Comparison of ENCODE assay signal across 2 cellular contexts in the genomic region with DNA sequence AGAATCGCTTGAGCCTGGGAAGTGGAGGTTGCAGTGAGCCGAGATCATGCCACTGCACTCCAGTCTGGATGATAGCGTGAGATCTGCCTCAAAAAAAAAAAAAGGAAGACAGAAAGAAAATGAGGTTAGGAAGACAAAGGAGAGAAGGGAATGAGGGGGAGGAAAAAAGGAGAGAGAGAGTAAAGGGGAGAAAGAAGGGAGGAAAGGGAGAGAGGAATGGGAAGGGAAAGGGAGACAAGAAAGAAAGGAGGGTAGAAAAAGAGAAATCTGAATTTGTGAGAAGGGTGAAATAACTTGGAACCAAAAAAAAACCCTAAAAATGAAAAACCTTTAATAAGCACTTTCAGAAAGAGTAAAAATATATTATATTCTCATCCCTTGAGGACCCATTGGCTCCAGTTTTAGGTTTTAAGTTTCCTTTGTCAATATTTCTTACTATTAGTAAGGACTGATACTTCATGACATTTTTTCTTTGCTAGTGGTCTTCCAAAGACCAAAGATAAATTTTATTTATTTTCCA.
TF ChIP-seq lines count a peak whose summit lies in the region.

No MANE protein-coding gene starts in this region.

TF ChIP-seq in HEK293, 187 proteins besides CTCF, POLR2A, EP300 and RAD21:
- TF ChIP-seq PRDM1 (tag by site-specific recombination; IDR thresholded peaks at IDR 0.05), result peak; percentile 92
- TF ChIP-seq, protein P1, sequence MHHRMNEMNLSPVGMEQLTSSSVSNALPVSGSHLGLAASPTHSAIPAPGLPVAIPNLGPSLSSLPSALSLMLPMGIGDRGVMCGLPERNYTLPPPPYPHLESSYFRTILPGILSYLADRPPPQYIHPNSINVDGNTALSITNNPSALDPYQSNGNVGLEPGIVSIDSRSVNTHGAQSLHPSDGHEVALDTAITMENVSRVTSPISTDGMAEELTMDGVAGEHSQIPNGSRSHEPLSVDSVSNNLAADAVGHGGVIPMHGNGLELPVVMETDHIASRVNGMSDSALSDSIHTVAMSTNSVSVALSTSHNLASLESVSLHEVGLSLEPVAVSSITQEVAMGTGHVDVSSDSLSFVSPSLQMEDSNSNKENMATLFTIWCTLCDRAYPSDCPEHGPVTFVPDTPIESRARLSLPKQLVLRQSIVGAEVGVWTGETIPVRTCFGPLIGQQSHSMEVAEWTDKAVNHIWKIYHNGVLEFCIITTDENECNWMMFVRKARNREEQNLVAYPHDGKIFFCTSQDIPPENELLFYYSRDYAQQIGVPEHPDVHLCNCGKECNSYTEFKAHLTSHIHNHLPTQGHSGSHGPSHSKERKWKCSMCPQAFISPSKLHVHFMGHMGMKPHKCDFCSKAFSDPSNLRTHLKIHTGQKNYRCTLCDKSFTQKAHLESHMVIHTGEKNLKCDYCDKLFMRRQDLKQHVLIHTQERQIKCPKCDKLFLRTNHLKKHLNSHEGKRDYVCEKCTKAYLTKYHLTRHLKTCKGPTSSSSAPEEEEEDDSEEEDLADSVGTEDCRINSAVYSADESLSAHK (tag by site-specific recombination; IDR thresholded peaks at IDR 0.05), result no peak
TF ChIP-seq in HEK293: peak in this region for 1.

TF ChIP-seq in K562, 482 proteins besides CTCF, POLR2A, EP300 and RAD21:
- TF ChIP-seq PCBP2 (IDR thresholded peaks at IDR 0.05; ENCODE audit: low read depth, low read length, poor library complexity, severe bottlenecking) (peak; percentile 75), PCBP1 (IDR thresholded peaks at IDR 0.05; ENCODE audit: low read depth, low read length, poor library complexity, severe bottlenecking) (peak; percentile 44), GABPB2 (CRISPR knock-in tag; conservative IDR thresholded peaks at IDR 0.05) (no peak)
- TF ChIP-seq, protein P2, sequence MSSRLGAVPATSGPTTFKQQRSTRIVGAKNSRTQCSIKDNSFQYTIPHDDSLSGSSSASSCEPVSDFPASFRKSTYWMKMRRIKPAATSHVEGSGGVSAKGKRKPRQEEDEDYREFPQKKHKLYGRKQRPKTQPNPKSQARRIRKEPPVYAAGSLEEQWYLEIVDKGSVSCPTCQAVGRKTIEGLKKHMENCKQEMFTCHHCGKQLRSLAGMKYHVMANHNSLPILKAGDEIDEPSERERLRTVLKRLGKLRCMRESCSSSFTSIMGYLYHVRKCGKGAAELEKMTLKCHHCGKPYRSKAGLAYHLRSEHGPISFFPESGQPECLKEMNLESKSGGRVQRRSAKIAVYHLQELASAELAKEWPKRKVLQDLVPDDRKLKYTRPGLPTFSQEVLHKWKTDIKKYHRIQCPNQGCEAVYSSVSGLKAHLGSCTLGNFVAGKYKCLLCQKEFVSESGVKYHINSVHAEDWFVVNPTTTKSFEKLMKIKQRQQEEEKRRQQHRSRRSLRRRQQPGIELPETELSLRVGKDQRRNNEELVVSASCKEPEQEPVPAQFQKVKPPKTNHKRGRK (tag; IDR thresholded peaks at IDR 0.05), result peak; percentile 38; the same call in 1 of the 2 replicates
